ENCODE assay signal across 12 cellular contexts in genomic region chr14:68926236-68926635, GRCh38. TPM values are rescaled to one million over a fixed set of nuclear protein-coding genes. Genes with fewer than 3 reads are reported as not detected.
DNase-seq lines count a peak whose midpoint lies in the region; ATAC-seq and TF ChIP-seq lines count a peak whose summit lies in the region.
"Had no signal": no experiment of that assay in that cellular context is flagged by ENCODE, and none has a peak within 500 bp of the region (broad histone marks: within the 10 kb centered on the region; RNA-seq: fewer than 3 reads in every experiment).

No MANE protein-coding gene starts in this region.

- no peaks in the 10 kb centered on the region for H3K27me3 Mint-ChIP-seq in activated naive CD8-positive, alpha-beta T cell treated with anti-CD3 and anti-CD28 coated beads, Interleukin-2, amount 10 ng/mL, durations not matched to agents 7 days and 5 days
- no peaks in the 10 kb centered on the region for H3K27me3 Mint-ChIP-seq in T-helper 17 cell
- peaks cover 6% of the 10 kb centered on the region for H3K27me3 Mint-ChIP-seq in nephron progenitor cell (ENCODE audit: low read depth, poor library complexity)

- peaks cover 17% of the 10 kb centered on the region for H3K4me1 ChIP-seq in BE2C

- TF ChIP-seq CTCF in BE2C (IDR thresholded peaks at IDR 0.05; ENCODE audit: low read depth, low read length): peak; percentile 75
- no peak for TF ChIP-seq CTCF in nephron progenitor cell (IDR thresholded peaks at IDR 0.05)

- H3K4me3 ChIP-seq in BE2C (ENCODE audit: low read depth, low read length): no peak overlapping the region
- H3K4me3 ChIP-seq in H7 (ENCODE audit: insufficient read depth, low read depth, low read length): no peak overlapping the region
- H3K4me3 ChIP-seq: skin epidermis, testis had no signal

- ATAC-seq in activated naive CD8-positive, alpha-beta T cell treated with anti-CD3 and anti-CD28 coated beads, Interleukin-2, amount 10 ng/mL, durations not matched to agents 7 days and 5 days (ENCODE audit: low read depth): no peak
- ATAC-seq in T-helper 17 cell: no peak

- peak overlapping the region; percentile 43 for H3K27ac Mint-ChIP-seq in activated naive CD8-positive, alpha-beta T cell treated with anti-CD3 and anti-CD28 coated beads, Interleukin-2, amount 10 ng/mL, durations not matched to agents 7 days and 5 days
- H3K27ac Mint-ChIP-seq in T-helper 17 cell: no peak overlapping the region
- no peak overlapping the region for H3K27ac Mint-ChIP-seq in nephron progenitor cell

- H3K4me3 Mint-ChIP-seq in activated naive CD8-positive, alpha-beta T cell treated with anti-CD3 and anti-CD28 coated beads, Interleukin-2, amount 10 ng/mL, durations not matched to agents 7 days and 5 days: no peak overlapping the region
- H3K4me3 Mint-ChIP-seq in T-helper 17 cell: no peak overlapping the region
- H3K4me3 Mint-ChIP-seq in nephron progenitor cell: no peak overlapping the region

- POLR2A ChIA-PET in activated naive CD8-positive, alpha-beta T cell treated with anti-CD3 and anti-CD28 coated beads, Interleukin-2, amount 10 ng/mL, durations not matched to agents 7 days and 5 days (lab: Charles Lee): interaction anchor here (1.8 kb wide), 1 partner anchor 51 kb away, joined by 10 read pairs; no protein-coding TSS in a partner anchor

- H3K9me3 Mint-ChIP-seq in activated naive CD8-positive, alpha-beta T cell treated with anti-CD3 and anti-CD28 coated beads, Interleukin-2, amount 10 ng/mL, durations not matched to agents 7 days and 5 days: peaks cover 11% of the 10 kb centered on the region
- H3K9me3 Mint-ChIP-seq in nephron progenitor cell: peaks cover 9% of the 10 kb centered on the region

- H3K36me3 ChIP-seq in BE2C (peaks cover 12% of the 10 kb centered on the region), H7 (replicated peaks; ENCODE audit: control insufficient read depth, insufficient read depth, low read length) (no peaks in the 10 kb centered on the region; the same call in 1 of the 2 replicates)

- H3K9me3 ChIP-seq in BE2C (no peaks in the 10 kb centered on the region), T-helper 17 cell (ENCODE audit: control insufficient read depth, low read length, poor library complexity, severe bottlenecking) (no peaks in the 10 kb centered on the region)
- H3K9me3 ChIP-seq: testis had no signal

- DNase-seq in BE2C (no peak), H7 (peak; percentile 66), kidney tubule cell (ENCODE audit: low spot score) (peak; percentile 24), NCI-H226 (no peak), T1000 (lab: John Stamatoyannopoulos, UW) (no peak), T-helper 17 cell (no peak), nephron progenitor cell (no peak)
- DNase-seq in activated naive CD8-positive, alpha-beta T cell treated with anti-CD3 and anti-CD28 coated beads, Interleukin-2, amount 10 ng/mL, durations not matched to agents 7 days and 5 days: no peak
- DNase-seq: activated CD4-positive, CD25-positive, alpha-beta regulatory T cell; cerebellar nuclear complex; testis had no signal

- no peaks in the 10 kb centered on the region for H3K27me3 ChIP-seq in BE2C
- H3K27me3 ChIP-seq in H7 (ENCODE audit: control insufficient read depth, insufficient read depth, low read length): no peaks in the 10 kb centered on the region
- H3K27me3 ChIP-seq: testis had no signal

- peaks cover 39% of the 10 kb centered on the region for H3K36me3 Mint-ChIP-seq in activated naive CD8-positive, alpha-beta T cell treated with anti-CD3 and anti-CD28 coated beads, Interleukin-2, amount 10 ng/mL, durations not matched to agents 7 days and 5 days
- H3K36me3 Mint-ChIP-seq in T-helper 17 cell (ENCODE audit: low read depth) (peaks cover 7% of the 10 kb centered on the region), nephron progenitor cell (ENCODE audit: low read depth) (peaks cover 34% of the 10 kb centered on the region)

- H3K4me1 Mint-ChIP-seq in activated naive CD8-positive, alpha-beta T cell treated with anti-CD3 and anti-CD28 coated beads, Interleukin-2, amount 10 ng/mL, durations not matched to agents 7 days and 5 days: peaks cover 44% of the 10 kb centered on the region
- peaks cover 15% of the 10 kb centered on the region for H3K4me1 Mint-ChIP-seq in T-helper 17 cell
- peaks cover 75% of the 10 kb centered on the region for H3K4me1 Mint-ChIP-seq in nephron progenitor cell

RNA-seq across cellular contexts. Expression of gene ACTN1, which starts 52.9 kb away (rescaled TPM):
- polyA plus RNA-seq in BE2C (2012; ENCODE audit: insufficient read depth, insufficient read length, low read depth): 321 TPM
- total RNA-seq in H7 (2014; rRNA removed; shearing (Covaris generic)): 161 and 169 TPM in 2 replicates
- 10 to 100 TPM; 63.8 to 71.5 TPM for total RNA-seq in activated naive CD8-positive, alpha-beta T cell treated with anti-CD3 and anti-CD28 coated beads, Interleukin-2, amount 10 ng/mL, durations not matched to agents 7 days and 5 days
- total RNA-seq in T-helper 17 cell: 10 to 100 TPM; 36.8 to 88.9 TPM

Comparison
In these comparisons a context has a peak if more than half of its experiments do, and no peak if none do; other contexts are left out.
1. DNase-seq: peak in H7 (single experiment) and kidney tubule cell (single experiment); none in BE2C (single experiment), activated naive CD8-positive, alpha-beta T cell treated with anti-CD3 and anti-CD28 coated beads, Interleukin-2, amount 10 ng/mL, durations not matched to agents 7 days and 5 days (single experiment), NCI-H226 (single experiment), T1000 (single experiment), T-helper 17 cell (0 of 3) and nephron progenitor cell (single experiment).